Comparison of ENCODE assay signal across 9 cellular contexts in the genomic region with DNA sequence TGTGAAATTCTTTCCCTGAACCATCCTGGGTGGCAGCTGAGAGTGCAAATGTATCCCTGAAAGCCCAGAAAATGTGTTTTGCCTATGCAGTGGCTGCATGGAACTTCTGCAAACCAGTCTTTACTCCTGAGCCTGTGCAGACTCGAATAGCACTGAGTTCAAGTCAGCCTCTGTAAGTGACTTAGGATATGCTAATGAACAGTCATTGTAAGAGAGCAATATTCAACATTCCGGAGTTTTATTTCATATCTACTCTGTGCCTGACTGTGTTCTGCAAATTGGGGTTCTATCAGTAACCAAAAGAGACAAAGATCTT.
DNase-seq lines count a peak whose midpoint lies in the region; ATAC-seq and TF ChIP-seq lines count a peak whose summit lies in the region.
"Had no signal": no experiment of that assay in that cellular context is flagged by ENCODE, and none has a peak within 500 bp of the region (broad histone marks: within the 10 kb centered on the region; RNA-seq: fewer than 3 reads in every experiment).

No MANE protein-coding gene starts in this region.

- no peak for ATAC-seq in left lung
- no peak for ATAC-seq in thoracic aorta (ENCODE audit: insufficient number of reproducible peaks, low FRiP score, low read depth)
- no peak for ATAC-seq in CD8-positive, alpha-beta T cell
- no peak for ATAC-seq in activated CD8-positive, alpha-beta T cell treated with anti-CD3 and anti-CD28 coated beads for 36 hours

- peak overlapping the region; percentile 71 for H3K27ac ChIP-seq in angular gyrus (ENCODE audit: low read depth, low read length)
- H3K27ac ChIP-seq in left lung = peak overlapping the region; percentile 85 to 93
- peak overlapping the region; percentile 53 to 63 for H3K27ac ChIP-seq in thoracic aorta
- no peak overlapping the region for H3K27ac ChIP-seq in CD8-positive, alpha-beta T cell (ENCODE audit: low read depth, low read length)

- no peak overlapping the region for H3K27ac Mint-ChIP-seq in CD8-positive, alpha-beta T cell
- no peak overlapping the region for H3K27ac Mint-ChIP-seq in activated CD8-positive, alpha-beta T cell treated with anti-CD3 and anti-CD28 coated beads for 36 hours

- H3K27me3 ChIP-seq in left lung (no peaks in the 10 kb centered on the region), thoracic aorta (replicated peaks; ENCODE audit: insufficient read depth) (no peaks in the 10 kb centered on the region)
- H3K27me3 ChIP-seq in CD8-positive, alpha-beta T cell (ENCODE audit: insufficient read depth, low read length) = no peaks in the 10 kb centered on the region

- H3K9me3 Mint-ChIP-seq in CD8-positive, alpha-beta T cell = no peaks in the 10 kb centered on the region
- H3K9me3 Mint-ChIP-seq in activated CD8-positive, alpha-beta T cell treated with anti-CD3 and anti-CD28 coated beads for 36 hours = no peaks in the 10 kb centered on the region

- H3K4me1 ChIP-seq in left lung (peaks cover 12 to 36% of the 10 kb centered on the region in 2 donors), thoracic aorta (ENCODE audit: control insufficient read depth in 1 of 2, low read depth in 2 of 2) (peaks cover 2 to 19% of the 10 kb centered on the region in 2 donors)
- no peaks in the 10 kb centered on the region for H3K4me1 ChIP-seq in CD8-positive, alpha-beta T cell (ENCODE audit: insufficient read depth, low read length)

- H3K4me3 Mint-ChIP-seq in CD8-positive, alpha-beta T cell = no peak overlapping the region
- no peak overlapping the region for H3K4me3 Mint-ChIP-seq in activated CD8-positive, alpha-beta T cell treated with anti-CD3 and anti-CD28 coated beads for 36 hours

- CTCF ChIA-PET in CD8-positive, alpha-beta T cell (lab: Charles Lee) = no interaction called here
- CTCF ChIA-PET in activated CD8-positive, alpha-beta T cell treated with anti-CD3 and anti-CD28 coated beads for 36 hours (lab: Charles Lee) = no interaction called here

- POLR2A ChIA-PET in CD8-positive, alpha-beta T cell (lab: Charles Lee) = no interaction called here
- POLR2A ChIA-PET in activated CD8-positive, alpha-beta T cell treated with anti-CD3 and anti-CD28 coated beads for 36 hours (lab: Charles Lee) = no interaction called here

- TF ChIP-seq CTCF in left lung (IDR thresholded peaks at IDR 0.05) = no peak
- no peak for TF ChIP-seq CTCF in thoracic aorta (IDR thresholded peaks at IDR 0.05)
- TF ChIP-seq CTCF in CD8-positive, alpha-beta T cell (IDR thresholded peaks at IDR 0.05) = no peak
- TF ChIP-seq CTCF in activated CD8-positive, alpha-beta T cell treated with anti-CD3 and anti-CD28 coated beads for 36 hours (IDR thresholded peaks at IDR 0.05) = no peak

- no peaks in the 10 kb centered on the region for H3K9me3 ChIP-seq in left lung
- no peaks in the 10 kb centered on the region for H3K9me3 ChIP-seq in thoracic aorta
- H3K9me3 ChIP-seq in CD8-positive, alpha-beta T cell (ENCODE audit: low read length) = no peaks in the 10 kb centered on the region

- DNase-seq in SKM-1 treated with dmso at 0.1 percent for 144 hours (lab: John Stamatoyannopoulos, UW; ENCODE audit: unreplicated experiment) = peak; percentile 77
- DNase-seq in SKM-1 (lab: John Stamatoyannopoulos, UW; ENCODE audit: unreplicated experiment) = no peak
- no peak for DNase-seq in left lung
- no peak for DNase-seq in thoracic aorta (ENCODE audit: low spot score)
- no peak for DNase-seq in NCI-H2171 (lab: John Stamatoyannopoulos, UW)
- DNase-seq in CD8-positive, alpha-beta T cell = no peak
- DNase-seq in activated CD8-positive, alpha-beta T cell treated with anti-CD3 and anti-CD28 coated beads for 36 hours = no peak
- DNase-seq: NCI-H146 had no signal

- H3K36me3 ChIP-seq in left lung = no peaks in the 10 kb centered on the region
- H3K36me3 ChIP-seq in thoracic aorta = no peaks in the 10 kb centered on the region
- H3K36me3 ChIP-seq in CD8-positive, alpha-beta T cell (ENCODE audit: insufficient read depth, low read length) = no peaks in the 10 kb centered on the region

- intact Hi-C loops in left lung (cut with DNase I) = no loop called here
- intact Hi-C loops in CD8-positive, alpha-beta T cell (cut with DNase I, micrococcal nuclease) = no loop called here
- intact Hi-C loops in activated CD8-positive, alpha-beta T cell treated with anti-CD3 and anti-CD28 coated beads for 36 hours (cut with micrococcal nuclease) = no loop called here

- peaks cover 49% of the 10 kb centered on the region for H3K36me3 Mint-ChIP-seq in CD8-positive, alpha-beta T cell
- H3K36me3 Mint-ChIP-seq in activated CD8-positive, alpha-beta T cell treated with anti-CD3 and anti-CD28 coated beads for 36 hours (ENCODE audit: low read depth) = peaks cover 21% of the 10 kb centered on the region

- H3K4me3 ChIP-seq in left lung (no peak overlapping the region), thoracic aorta (peak overlapping the region; percentile 50)
- H3K4me3 ChIP-seq in CD8-positive, alpha-beta T cell (ENCODE audit: low read depth, low read length) = no peak overlapping the region

- H3K27me3 Mint-ChIP-seq in CD8-positive, alpha-beta T cell (ENCODE audit: low read depth) = no peaks in the 10 kb centered on the region
- no peaks in the 10 kb centered on the region for H3K27me3 Mint-ChIP-seq in activated CD8-positive, alpha-beta T cell treated with anti-CD3 and anti-CD28 coated beads for 36 hours

- H3K4me1 Mint-ChIP-seq in CD8-positive, alpha-beta T cell (ENCODE audit: low read depth) = peaks cover 18% of the 10 kb centered on the region
- peaks cover 12% of the 10 kb centered on the region for H3K4me1 Mint-ChIP-seq in activated CD8-positive, alpha-beta T cell treated with anti-CD3 and anti-CD28 coated beads for 36 hours (ENCODE audit: low read depth)
